8 cellular contexts compared by ENCODE assay signal in genomic region chr21:39379986-39380891, GRCh38. TPM values are rescaled to one million over a fixed set of nuclear protein-coding genes. Genes with fewer than 3 reads are reported as not detected.
A peak's percentile ranks its signal among the peaks of the same experiment; 100 is the strongest.
DNase-seq lines count a peak whose midpoint lies in the region; ATAC-seq and TF ChIP-seq lines count a peak whose summit lies in the region.

No MANE protein-coding gene starts in this region.

- POLR2A ChIA-PET in BJ (lab: Charles Lee), result interaction anchor here (0.6 to 0.9 kb wide), 2 partner anchors 197 to 391 kb away, joined by 3 read pairs; partner anchors contain the start of gene PSMG1

- intact Hi-C loops in activated CD4-positive, alpha-beta T cell treated with anti-CD3 and anti-CD28 coated beads, Interleukin-2, amount 10 ng/mL, durations not matched to agents 24 days and 14 days (cut with micrococcal nuclease), result loop anchor here (1.0 to 2.0 kb wide), 2 partner anchors 31 to 67 kb away; partner anchors contain the start of genes BRWD1 and HMGN1

- H3K36me3 ChIP-seq in BJ (ENCODE audit: control insufficient read depth, insufficient read depth, low read length), result no peaks in the 10 kb centered on the region

- H3K27ac ChIP-seq in coronary artery, result peak overlapping the region; percentile 89 to 94

- no peaks in the 10 kb centered on the region for H3K9me3 Mint-ChIP-seq in activated CD4-positive, alpha-beta T cell treated with anti-CD3 and anti-CD28 coated beads, Interleukin-2, amount 10 ng/mL, durations not matched to agents 24 days and 14 days

- H3K36me3 Mint-ChIP-seq in activated CD4-positive, alpha-beta T cell treated with anti-CD3 and anti-CD28 coated beads, Interleukin-2, amount 10 ng/mL, durations not matched to agents 24 days and 14 days (ENCODE audit: low read depth), result peaks cover 2% of the 10 kb centered on the region

- H3K4me3 Mint-ChIP-seq in activated CD4-positive, alpha-beta T cell treated with anti-CD3 and anti-CD28 coated beads, Interleukin-2, amount 10 ng/mL, durations not matched to agents 24 days and 14 days, result peak overlapping the region; percentile 97

- TF ChIP-seq CTCF in BJ (IDR thresholded peaks at IDR 0.05; ENCODE audit: insufficient read depth, low read depth, low read length) (no peak), coronary artery (IDR thresholded peaks at IDR 0.05) (no peak)

- ATAC-seq in GM19324 (IDR thresholded peaks at IDR 0.05; ENCODE audit: low FRiP score, unreplicated experiment) (peak; percentile 95), HG03460 (IDR thresholded peaks at IDR 0.05; ENCODE audit: unreplicated experiment) (peak; percentile 93)

- H3K27me3 ChIP-seq in BJ (ENCODE audit: control insufficient read depth, insufficient read depth, low read length), result no peaks in the 10 kb centered on the region

- H3K27me3 Mint-ChIP-seq in activated CD4-positive, alpha-beta T cell treated with anti-CD3 and anti-CD28 coated beads, Interleukin-2, amount 10 ng/mL, durations not matched to agents 24 days and 14 days, result no peaks in the 10 kb centered on the region

- H3K4me3 ChIP-seq in BJ (ENCODE audit: low read depth, low read length) (peak overlapping the region; percentile 75), coronary artery (peak overlapping the region; percentile 80)

- peak; percentile 87 for DNase-seq in BJ (ENCODE audit: low read depth)
- peak; percentile 60 for DNase-seq in NCI-H524 treated with DMSO at 0.1 percent for 48 hours (lab: John Stamatoyannopoulos, UW)
- peak; percentile 98 for DNase-seq in activated CD4-positive, alpha-beta T cell treated with anti-CD3 and anti-CD28 coated beads, Interleukin-2, amount 10 ng/mL, durations not matched to agents 24 days and 14 days
- DNase-seq in coronary artery (ENCODE audit: low spot score), result peak; percentile 97
- peak; percentile 98 for DNase-seq in left kidney (ENCODE audit: low read depth, low spot score)
- peak; percentile 92 for DNase-seq in stimulated activated CD4-positive, alpha-beta T cell treated with anti-CD3 and anti-CD28 coated beads, Interleukin-1b, Interleukin-23, amount 100 ng/mL, for 48 hours

- CTCF ChIA-PET in BJ (lab: Yijun Ruan, JAX), result interaction anchor here (0.6 kb wide), 1 partner anchor 66 kb away, joined by 3 read pairs; no protein-coding TSS in a partner anchor

- H3K4me1 Mint-ChIP-seq in activated CD4-positive, alpha-beta T cell treated with anti-CD3 and anti-CD28 coated beads, Interleukin-2, amount 10 ng/mL, durations not matched to agents 24 days and 14 days, result peaks cover 15% of the 10 kb centered on the region

- H3K27ac Mint-ChIP-seq in activated CD4-positive, alpha-beta T cell treated with anti-CD3 and anti-CD28 coated beads, Interleukin-2, amount 10 ng/mL, durations not matched to agents 24 days and 14 days, result peak overlapping the region; percentile 94

RNA-seq across cellular contexts. Expression of gene HMGN1, which starts 31.4 kb away (rescaled TPM):
- polyA plus RNA-seq in BJ (2011; rRNA removed), result 56.6 and 164 TPM in 2 replicates
- polyA minus RNA-seq in BJ (2011; rRNA and poly(A)+ RNA removed), result 25.8 and 27.1 TPM in 2 replicates
- 321 and 339 TPM in 2 replicates for total RNA-seq in activated CD4-positive, alpha-beta T cell treated with anti-CD3 and anti-CD28 coated beads, Interleukin-2, amount 10 ng/mL, durations not matched to agents 24 days and 14 days

Comparison
In these comparisons a context has a peak if more than half of its experiments do, and no peak if none do; other contexts are left out.
1. Peak in every context shown above with its lines: DNase-seq, ATAC-seq, H3K4me3 ChIP-seq and H3K27ac ChIP-seq.